20 cellular contexts compared by ENCODE assay signal in the genomic region with DNA sequence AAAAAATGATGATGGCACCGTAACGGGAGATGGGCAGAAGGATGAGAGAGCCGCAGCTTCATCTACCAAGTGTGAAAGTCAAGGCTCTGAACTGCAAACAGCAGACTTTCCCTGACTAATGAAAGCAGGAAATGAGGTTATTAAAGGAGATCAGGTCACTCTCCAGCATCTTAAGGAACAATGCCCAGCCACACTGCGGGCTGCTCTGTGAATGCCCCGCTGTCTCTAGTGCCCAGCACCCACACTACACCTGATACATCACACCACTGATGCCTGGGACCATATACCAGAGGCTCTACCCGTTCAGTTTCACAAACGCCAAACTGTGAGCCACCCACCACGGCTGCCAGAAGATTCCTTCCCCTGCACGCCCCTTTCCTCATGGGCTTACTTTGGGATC.
DNase-seq lines count a peak whose midpoint lies in the region; ATAC-seq and TF ChIP-seq lines count a peak whose summit lies in the region.
"Had no signal": no experiment of that assay in that cellular context is flagged by ENCODE, and none has a peak within 500 bp of the region (broad histone marks: within the 10 kb centered on the region; RNA-seq: fewer than 3 reads in every experiment).

No MANE protein-coding gene starts in this region.

- H3K9me3 Mint-ChIP-seq in type B pancreatic cell = no peaks in the 10 kb centered on the region
- H3K9me3 Mint-ChIP-seq: CD4-positive, alpha-beta T cell had no signal

- H3K27me3 Mint-ChIP-seq in type B pancreatic cell = no peaks in the 10 kb centered on the region
- H3K27me3 Mint-ChIP-seq: CD4-positive, alpha-beta T cell had no signal

- no peaks in the 10 kb centered on the region for H3F3A ChIP-seq in GM23248 (ENCODE audit: insufficient read depth)

- H3K27ac ChIP-seq in GM23248 = no peak overlapping the region
- H3K27ac ChIP-seq: A549, BLaER1, PC-9 had no signal

- H3K4me2 ChIP-seq in GM23248 (ENCODE audit: unreplicated experiment) = no peak overlapping the region
- H3K4me2 ChIP-seq: A549, BLaER1, PC-9 had no signal

- no peak overlapping the region for H2AFZ ChIP-seq in GM23248
- H2AFZ ChIP-seq: PC-9 had no signal

- no peak overlapping the region for H3K4me3 Mint-ChIP-seq in type B pancreatic cell
- H3K4me3 Mint-ChIP-seq: CD4-positive, alpha-beta T cell had no signal

- DNase-seq in GM23248 (peak; percentile 1), NCI-H82 (lab: John Stamatoyannopoulos, UW) (peak; percentile 74), glomerular endothelial cell (ENCODE audit: extremely low read depth, low read depth, low spot score) (peak; percentile 12), type B pancreatic cell (ENCODE audit: extremely low spot score, unreplicated experiment) (peak; percentile 32), SKM-1 (lab: John Stamatoyannopoulos, UW; ENCODE audit: unreplicated experiment) (no peak)
- DNase-seq: CD4-positive, alpha-beta T cell; KBM-7; MM.1S; NCI-H1048; NCI-H1417 treated with DMSO at 0.1 percent for 48 hours; NCI-H187; NCI-H2107; NCI-H226; PC-9; T-helper 1 cell had no signal

- no peak overlapping the region for H3K27ac Mint-ChIP-seq in type B pancreatic cell
- H3K27ac Mint-ChIP-seq: CD4-positive, alpha-beta T cell had no signal

- peaks cover 11% of the 10 kb centered on the region for H3K4me1 Mint-ChIP-seq in type B pancreatic cell (ENCODE audit: unreplicated experiment)

- 30 to 32% methylated on average over 9 of the region's 9 CpGs for WGBS in GM23248 (ENCODE audit: low coverage in 1 of 2, low lambda C conversion rate in 2 of 2, missing lambda C conversion rate in 2 of 2), 2 experiments

- in situ Hi-C loops in GM23248 (cut with MboI) = no loop called here

- TF ChIP-seq CTCF in type B pancreatic cell (conservative IDR thresholded peaks at IDR 0.05) = no peak

- H3K4me3 ChIP-seq in GM23248 = no peak overlapping the region
- H3K4me3 ChIP-seq: A549, BLaER1, HAP-1, PC-9 had no signal

- no peak overlapping the region for H3K9ac ChIP-seq in GM23248
- H3K9ac ChIP-seq: BLaER1 had no signal

- H3K36me3 Mint-ChIP-seq in type B pancreatic cell = no peaks in the 10 kb centered on the region

- no peaks in the 10 kb centered on the region for H3K9me3 ChIP-seq in GM23248 (ENCODE audit: low read depth)
- H3K9me3 ChIP-seq: A549, HAP-1 had no signal

- no peaks in the 10 kb centered on the region for H4K20me1 ChIP-seq in GM23248 (ENCODE audit: insufficient read depth)
- H4K20me1 ChIP-seq: BLaER1 had no signal

- H3K9me2 ChIP-seq in GM23248 (ENCODE audit: insufficient read depth) = no peaks in the 10 kb centered on the region

- H3K36me3 ChIP-seq in GM23248 (ENCODE audit: low read depth) = no peaks in the 10 kb centered on the region
- H3K36me3 ChIP-seq: BLaER1, HAP-1 had no signal

- no peak for ATAC-seq in HG03196 (IDR thresholded peaks at IDR 0.05; ENCODE audit: unreplicated experiment)
- ATAC-seq in HG03175 (IDR thresholded peaks at IDR 0.05; ENCODE audit: unreplicated experiment) = no peak
- ATAC-seq: A549 had no signal

- H3K79me2 ChIP-seq in GM23248 (ENCODE audit: insufficient read depth) = no peaks in the 10 kb centered on the region

- no peaks in the 10 kb centered on the region for H3K4me1 ChIP-seq in GM23248 (ENCODE audit: insufficient read depth)
- H3K4me1 ChIP-seq: A549, BLaER1, HAP-1 had no signal

- H3K27me3 ChIP-seq in GM23248 (replicated peaks; ENCODE audit: insufficient read depth) = no peaks in the 10 kb centered on the region
- H3K27me3 ChIP-seq: BLaER1 had no signal
